3 cellular contexts compared by ENCODE assay signal in the genomic region with DNA sequence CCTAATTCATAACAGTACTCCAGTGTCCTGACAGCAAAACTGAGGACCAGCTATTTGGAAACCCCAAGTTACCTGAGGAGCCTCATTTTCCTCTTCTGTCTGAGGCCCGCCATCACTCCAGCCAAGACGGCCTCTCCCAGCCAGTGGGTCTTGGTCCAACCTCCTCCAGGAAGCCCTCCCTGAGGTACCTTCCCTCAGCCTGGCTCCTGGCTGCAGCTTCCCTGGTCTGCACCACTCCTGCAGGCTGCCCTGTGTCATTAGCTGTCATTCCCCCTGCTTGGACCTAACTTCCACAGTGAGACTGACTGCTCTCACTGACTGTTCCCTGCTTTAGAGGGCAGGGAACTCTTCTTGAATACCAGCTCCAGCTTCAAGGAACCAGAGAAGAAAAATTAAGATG.
A peak's percentile ranks its signal among the peaks of the same experiment; 100 is the strongest.
TF ChIP-seq lines count a peak whose summit lies in the region.

No MANE protein-coding gene starts in this region.

TF ChIP-seq in A549, 52 proteins besides CTCF, POLR2A, EP300 and RAD21:
- TF ChIP-seq BHLHE40 (IDR thresholded peaks at IDR 0.05; ENCODE audit: low read depth, low read length) (no peak), HOXB13 (CRISPR knock-in tag; IDR thresholded peaks at IDR 0.05; ENCODE audit: low read depth) (no peak), RNF2 (IDR thresholded peaks at IDR 0.05; ENCODE audit: borderline replicate concordance, low read depth) (no peak), CHD2 (IDR thresholded peaks at IDR 0.05; ENCODE audit: low read length, partially characterized antibody) (no peak), ZSCAN20 (CRISPR knock-in tag; IDR thresholded peaks at IDR 0.05) (no peak), FOXS1 (CRISPR knock-in tag; IDR thresholded peaks at IDR 0.05) (no peak), ZFP36 (IDR thresholded peaks at IDR 0.05; ENCODE audit: borderline replicate concordance, partially characterized antibody) (no peak), SMC3 (IDR thresholded peaks at IDR 0.05) (no peak), EHF (CRISPR knock-in tag; IDR thresholded peaks at IDR 0.05) (no peak)
- TF ChIP-seq, protein P1, sequence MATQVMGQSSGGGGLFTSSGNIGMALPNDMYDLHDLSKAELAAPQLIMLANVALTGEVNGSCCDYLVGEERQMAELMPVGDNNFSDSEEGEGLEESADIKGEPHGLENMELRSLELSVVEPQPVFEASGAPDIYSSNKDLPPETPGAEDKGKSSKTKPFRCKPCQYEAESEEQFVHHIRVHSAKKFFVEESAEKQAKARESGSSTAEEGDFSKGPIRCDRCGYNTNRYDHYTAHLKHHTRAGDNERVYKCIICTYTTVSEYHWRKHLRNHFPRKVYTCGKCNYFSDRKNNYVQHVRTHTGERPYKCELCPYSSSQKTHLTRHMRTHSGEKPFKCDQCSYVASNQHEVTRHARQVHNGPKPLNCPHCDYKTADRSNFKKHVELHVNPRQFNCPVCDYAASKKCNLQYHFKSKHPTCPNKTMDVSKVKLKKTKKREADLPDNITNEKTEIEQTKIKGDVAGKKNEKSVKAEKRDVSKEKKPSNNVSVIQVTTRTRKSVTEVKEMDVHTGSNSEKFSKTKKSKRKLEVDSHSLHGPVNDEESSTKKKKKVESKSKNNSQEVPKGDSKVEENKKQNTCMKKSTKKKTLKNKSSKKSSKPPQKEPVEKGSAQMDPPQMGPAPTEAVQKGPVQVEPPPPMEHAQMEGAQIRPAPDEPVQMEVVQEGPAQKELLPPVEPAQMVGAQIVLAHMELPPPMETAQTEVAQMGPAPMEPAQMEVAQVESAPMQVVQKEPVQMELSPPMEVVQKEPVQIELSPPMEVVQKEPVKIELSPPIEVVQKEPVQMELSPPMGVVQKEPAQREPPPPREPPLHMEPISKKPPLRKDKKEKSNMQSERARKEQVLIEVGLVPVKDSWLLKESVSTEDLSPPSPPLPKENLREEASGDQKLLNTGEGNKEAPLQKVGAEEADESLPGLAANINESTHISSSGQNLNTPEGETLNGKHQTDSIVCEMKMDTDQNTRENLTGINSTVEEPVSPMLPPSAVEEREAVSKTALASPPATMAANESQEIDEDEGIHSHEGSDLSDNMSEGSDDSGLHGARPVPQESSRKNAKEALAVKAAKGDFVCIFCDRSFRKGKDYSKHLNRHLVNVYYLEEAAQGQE (IDR thresholded peaks at IDR 0.05), result no peak

TF ChIP-seq in IMR-90, 13 proteins besides CTCF, POLR2A, EP300 and RAD21:
- TF ChIP-seq NFE2L2 (IDR thresholded peaks at IDR 0.05; ENCODE audit: low read depth, low read length), result no peak
- TF ChIP-seq, protein P2, sequence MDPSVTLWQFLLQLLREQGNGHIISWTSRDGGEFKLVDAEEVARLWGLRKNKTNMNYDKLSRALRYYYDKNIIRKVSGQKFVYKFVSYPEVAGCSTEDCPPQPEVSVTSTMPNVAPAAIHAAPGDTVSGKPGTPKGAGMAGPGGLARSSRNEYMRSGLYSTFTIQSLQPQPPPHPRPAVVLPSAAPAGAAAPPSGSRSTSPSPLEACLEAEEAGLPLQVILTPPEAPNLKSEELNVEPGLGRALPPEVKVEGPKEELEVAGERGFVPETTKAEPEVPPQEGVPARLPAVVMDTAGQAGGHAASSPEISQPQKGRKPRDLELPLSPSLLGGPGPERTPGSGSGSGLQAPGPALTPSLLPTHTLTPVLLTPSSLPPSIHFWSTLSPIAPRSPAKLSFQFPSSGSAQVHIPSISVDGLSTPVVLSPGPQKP (IDR thresholded peaks at IDR 0.05; ENCODE audit: borderline replicate concordance, low read depth, low read length), result no peak
- TF ChIP-seq CHD1 (IDR thresholded peaks at IDR 0.05; ENCODE audit: low read depth, low read length), result no peak
- TF ChIP-seq MXI1 (IDR thresholded peaks at IDR 0.05; ENCODE audit: borderline replicate concordance, low read depth, low read length), result no peak

TF ChIP-seq in K562, 482 proteins besides CTCF, POLR2A, EP300 and RAD21:
- TF ChIP-seq ZFP36 (IDR thresholded peaks at IDR 0.05; ENCODE audit: low read depth, low read length, partially characterized antibody) (peak; percentile 57), CHD1 (IDR thresholded peaks at IDR 0.05; ENCODE audit: low read length) (no peak)
